Comparison of ENCODE assay signal across 8 cellular contexts in the genomic region with DNA sequence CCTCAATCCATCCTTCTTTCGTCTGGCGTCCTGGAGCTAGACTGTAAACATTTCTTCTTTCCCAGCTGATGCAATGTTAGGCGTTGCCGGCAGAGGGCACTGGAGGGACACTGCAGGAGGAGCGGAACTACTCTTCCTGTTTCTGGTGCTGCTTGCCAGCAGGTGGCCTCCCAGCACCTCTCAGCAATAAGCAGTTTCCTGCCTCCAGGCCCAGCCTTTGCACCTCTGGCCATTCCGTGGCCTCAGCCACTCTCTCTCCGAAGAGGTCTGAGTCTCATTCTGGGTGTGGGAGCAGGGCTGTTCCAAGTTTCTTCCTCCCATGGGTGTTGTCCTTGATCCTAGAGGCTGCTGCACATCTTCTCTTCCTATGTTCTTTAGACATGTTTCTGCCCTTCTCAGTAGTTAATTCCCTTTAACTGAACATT. TPM values are rescaled to one million over a fixed set of nuclear protein-coding genes. Genes with fewer than 3 reads are reported as not detected.
DNase-seq lines count a peak whose midpoint lies in the region; FAIRE-seq and TF ChIP-seq lines count a peak whose summit lies in the region.

No MANE protein-coding gene starts in this region.

- intact Hi-C loops in transverse colon (cut with DNase I; ENCODE audit: low total_unique reads) = no loop called here

- in situ Hi-C loops in transverse colon (cut with MboI; ENCODE audit: low pct_ligation_motif_present in 1 of 4, low pct_unique_long_range_greater_than_20kb in 1 of 4, low sequenced_read_pairs in 3 of 4) = loop anchor here in 2 of 4 donors (5.0 to 10.0 kb wide), 2 partner anchors 47 to 54 kb away; no protein-coding TSS in a partner anchor

- peak; percentile 85 for DNase-seq in EH (ENCODE audit: low read depth)
- peak; percentile 92 for DNase-seq in H7
- peak; percentile 94 for DNase-seq in NAMALWA (ENCODE audit: low spot score)
- peak; percentile 91 to 95 for DNase-seq in SJCRH30
- DNase-seq in activated effector memory CD4-positive, alpha-beta T cell treated with anti-CD3 and anti-CD28 coated beads, Interleukin-2, amount 50 U/mL, for 16 hours = peak; percentile 94
- peak; percentile 73 to 90 for DNase-seq in frontal cortex (ENCODE audit: low spot score in 2 of 2)
- DNase-seq in osteocyte (ENCODE audit: extremely low spot score, unreplicated experiment) = peak; percentile 94
- peak; percentile 92 for DNase-seq in transverse colon

- peaks cover 5% of the 10 kb centered on the region; the same call in 1 of the 2 replicates for H3K9me3 ChIP-seq in SJCRH30 (replicated peaks)
- peaks cover 0 to 5% of the 10 kb centered on the region in 2 donors for H3K9me3 ChIP-seq in transverse colon

- peaks cover 3% of the 10 kb centered on the region for H3K9me3 Mint-ChIP-seq in osteocyte (ENCODE audit: unreplicated experiment)

- H3K27me3 Mint-ChIP-seq in osteocyte (ENCODE audit: unreplicated experiment) = peaks cover 20% of the 10 kb centered on the region

- H3K27ac ChIP-seq in SJCRH30 (no peak overlapping the region), transverse colon (peak overlapping the region in 2 of 4 donors; percentile 12 to 38)

- no peaks in the 10 kb centered on the region for H3K4me1 ChIP-seq in SJCRH30
- H3K4me1 ChIP-seq in transverse colon = peaks cover 4 to 34% (median 32%) of the 10 kb centered on the region in 4 donors

- H3K4me3 Mint-ChIP-seq in osteocyte (ENCODE audit: unreplicated experiment) = no peak overlapping the region

- H3K27me3 ChIP-seq in H7 (ENCODE audit: control insufficient read depth, insufficient read depth, low read length) = no peaks in the 10 kb centered on the region
- H3K27me3 ChIP-seq in SJCRH30 = 0 out of 2 replicates have a peak, but pooled peaks cover 2% of the 10 kb centered on the region
- no peaks in the 10 kb centered on the region for H3K27me3 ChIP-seq in transverse colon

- H3K36me3 ChIP-seq in H7 (replicated peaks; ENCODE audit: control insufficient read depth, insufficient read depth, low read length) (no peaks in the 10 kb centered on the region), SJCRH30 (no peaks in the 10 kb centered on the region), transverse colon (no peaks in the 10 kb centered on the region)

- TF ChIP-seq POLR2A in transverse colon (IDR thresholded peaks at IDR 0.05) = no peak

- no peak for FAIRE-seq in frontal cortex (lab: Jason Lieb, UNC)

- H3K4me1 Mint-ChIP-seq in osteocyte (ENCODE audit: unreplicated experiment) = peaks cover 3% of the 10 kb centered on the region

- TF ChIP-seq CTCF in osteocyte (IDR thresholded peaks at IDR 0.05) = peak; percentile 99
- TF ChIP-seq CTCF in transverse colon (IDR thresholded peaks at IDR 0.05) = peak; percentile 99 to 100 (median 100)

- WGBS in transverse colon (ENCODE audit: low coverage in 1 of 2), 2 donors = 0% methylated on average over 2 to 7 of the region's 7 CpGs

- no peak overlapping the region for H3K27ac Mint-ChIP-seq in osteocyte (ENCODE audit: unreplicated experiment)

- H3K4me3 ChIP-seq in H7 (ENCODE audit: insufficient read depth, low read depth, low read length) (no peak overlapping the region), SJCRH30 (no peak overlapping the region), transverse colon (no peak overlapping the region)

- H3K36me3 Mint-ChIP-seq in osteocyte (ENCODE audit: unreplicated experiment) = no peaks in the 10 kb centered on the region

- no peak for TF ChIP-seq EP300 in transverse colon (IDR thresholded peaks at IDR 0.05; ENCODE audit: low read depth)

RNA-seq across cellular contexts. Expression of a gene that starts 7.5 kb away (rescaled TPM):
- 0.17 and 2.9 TPM in 2 replicates for total RNA-seq in H7 (2014; rRNA removed; shearing (Covaris generic))
- 0.35 and 0.51 TPM in 2 replicates for total RNA-seq in SJCRH30 (2014; rRNA removed; shearing (Covaris generic))
- total RNA-seq in frontal cortex = 0.41 TPM
- total RNA-seq in osteocyte = not detected in 2 replicates
- total RNA-seq in transverse colon = 10 to 100 TPM in 2 of 4 donors, 1 to 10 TPM in 2; 4.4 to 20.3 (median 8.7) TPM
